8 cellular contexts compared by ENCODE assay signal in the genomic region with DNA sequence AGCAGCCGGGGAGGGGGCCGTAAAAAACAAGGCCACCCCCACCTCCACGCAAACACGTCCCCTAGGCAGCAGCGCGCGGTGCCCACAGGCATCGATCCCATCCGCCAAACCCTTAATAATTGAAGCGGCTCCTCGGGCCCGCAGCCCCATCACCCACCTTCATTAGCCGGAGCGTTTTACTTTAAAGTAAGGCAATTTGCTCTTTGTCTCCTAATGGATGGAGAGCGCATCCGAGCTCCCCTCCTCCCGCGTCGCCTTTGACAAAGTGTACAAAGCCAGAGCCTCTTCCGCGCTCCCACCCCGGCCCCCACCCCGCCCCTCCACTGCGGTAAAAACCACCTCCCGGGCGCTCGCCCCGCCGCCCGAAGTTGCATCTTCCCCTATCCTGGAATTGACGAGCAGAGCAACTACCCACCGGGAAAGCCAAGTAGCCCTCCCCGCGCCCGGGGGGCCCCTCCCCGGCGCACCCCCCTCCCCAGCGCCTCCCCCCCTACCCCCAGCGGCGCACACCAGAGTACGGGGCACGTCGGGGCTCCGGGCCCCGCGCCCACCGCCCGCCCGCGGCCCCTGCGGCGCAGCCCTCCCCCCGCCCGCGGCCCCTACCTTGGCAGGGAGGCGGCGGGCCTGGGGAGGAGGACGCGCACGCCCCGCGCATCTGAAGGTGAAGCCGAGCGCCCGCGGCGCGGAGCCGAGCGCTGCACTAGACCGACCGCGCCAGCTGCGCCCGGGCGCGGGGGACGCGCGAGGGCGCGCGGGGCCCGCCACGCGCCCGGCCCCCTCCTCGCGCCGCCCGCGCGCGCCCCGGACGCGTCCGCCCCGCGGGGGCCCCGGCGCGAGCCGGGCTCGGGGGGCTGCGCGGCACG. TPM values are rescaled to one million over a fixed set of nuclear protein-coding genes. Genes with fewer than 3 reads are reported as not detected.
DNase-seq lines count a peak whose midpoint lies in the region; ATAC-seq and TF ChIP-seq lines count a peak whose summit lies in the region.

A gene with protein sequence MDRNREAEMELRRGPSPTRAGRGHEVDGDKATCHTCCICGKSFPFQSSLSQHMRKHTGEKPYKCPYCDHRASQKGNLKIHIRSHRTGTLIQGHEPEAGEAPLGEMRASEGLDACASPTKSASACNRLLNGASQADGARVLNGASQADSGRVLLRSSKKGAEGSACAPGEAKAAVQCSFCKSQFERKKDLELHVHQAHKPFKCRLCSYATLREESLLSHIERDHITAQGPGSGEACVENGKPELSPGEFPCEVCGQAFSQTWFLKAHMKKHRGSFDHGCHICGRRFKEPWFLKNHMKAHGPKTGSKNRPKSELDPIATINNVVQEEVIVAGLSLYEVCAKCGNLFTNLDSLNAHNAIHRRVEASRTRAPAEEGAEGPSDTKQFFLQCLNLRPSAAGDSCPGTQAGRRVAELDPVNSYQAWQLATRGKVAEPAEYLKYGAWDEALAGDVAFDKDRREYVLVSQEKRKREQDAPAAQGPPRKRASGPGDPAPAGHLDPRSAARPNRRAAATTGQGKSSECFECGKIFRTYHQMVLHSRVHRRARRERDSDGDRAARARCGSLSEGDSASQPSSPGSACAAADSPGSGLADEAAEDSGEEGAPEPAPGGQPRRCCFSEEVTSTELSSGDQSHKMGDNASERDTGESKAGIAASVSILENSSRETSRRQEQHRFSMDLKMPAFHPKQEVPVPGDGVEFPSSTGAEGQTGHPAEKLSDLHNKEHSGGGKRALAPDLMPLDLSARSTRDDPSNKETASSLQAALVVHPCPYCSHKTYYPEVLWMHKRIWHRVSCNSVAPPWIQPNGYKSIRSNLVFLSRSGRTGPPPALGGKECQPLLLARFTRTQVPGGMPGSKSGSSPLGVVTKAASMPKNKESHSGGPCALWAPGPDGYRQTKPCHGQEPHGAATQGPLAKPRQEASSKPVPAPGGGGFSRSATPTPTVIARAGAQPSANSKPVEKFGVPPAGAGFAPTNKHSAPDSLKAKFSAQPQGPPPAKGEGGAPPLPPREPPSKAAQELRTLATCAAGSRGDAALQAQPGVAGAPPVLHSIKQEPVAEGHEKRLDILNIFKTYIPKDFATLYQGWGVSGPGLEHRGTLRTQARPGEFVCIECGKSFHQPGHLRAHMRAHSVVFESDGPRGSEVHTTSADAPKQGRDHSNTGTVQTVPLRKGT (minus strand): TSS at position 702 of the 863 bp plus-strand sequence. CDS start 52,188 bp downstream, outside the sequence.

- peaks cover 2% of the 10 kb centered on the region for H4K20me1 ChIP-seq in osteoblast (ENCODE audit: insufficient read depth, low read length)

- TF ChIP-seq CTCF in osteoblast (IDR thresholded peaks at IDR 0.05; ENCODE audit: extremely low read depth, low read depth, low read length): no peak

- DNase-seq in SHP77 (lab: John Stamatoyannopoulos, UW) (peak; percentile 31 to 54), SHP77 treated with DMSO at 0.1 percent for 48 hours (lab: John Stamatoyannopoulos, UW) (no peak), NCI-H1092 (lab: John Stamatoyannopoulos, UW) (peak; percentile 63), Right ventricle myocardium inferior (ENCODE audit: missing footprints) (peak; percentile 73), osteoblast (ENCODE audit: insufficient read length, low spot score, missing footprints) (peak; percentile 89), globus pallidus (ENCODE audit: low spot score) (no peak)
- DNase-seq in activated naive CD4-positive, alpha-beta T cell treated with Interleukin-2 at 50 U/mL for 16 hours: peak; percentile 11

- H3K27me3 ChIP-seq in osteoblast (ENCODE audit: insufficient read depth, low read length): no peaks in the 10 kb centered on the region

- H3K27ac ChIP-seq in osteoblast (ENCODE audit: low read depth, low read length): peak within 1 kb of the TSS; percentile 86

- intact Hi-C loops in Right ventricle myocardium inferior (cut with DNase I): loop anchor here (2.0 to 10.0 kb wide), 4 partner anchors 44 to 210 kb away; no protein-coding TSS in a partner anchor

- H3K79me2 ChIP-seq in osteoblast (ENCODE audit: insufficient read depth, low read length): peaks cover 17% of the 10 kb centered on the region

- H3K9me3 ChIP-seq in osteoblast (ENCODE audit: low read depth, low read length): no peaks in the 10 kb centered on the region

- peaks cover 17% of the 10 kb centered on the region for H3K4me1 ChIP-seq in osteoblast (ENCODE audit: insufficient read depth, low read length)

- H3K36me3 ChIP-seq in osteoblast (ENCODE audit: insufficient read depth, low read length): no peaks in the 10 kb centered on the region

- H2AFZ ChIP-seq in osteoblast (ENCODE audit: low read length): peak within 1 kb of the TSS; percentile 95

- peak within 1 kb of the TSS; percentile 91 for H3K4me3 ChIP-seq in osteoblast (ENCODE audit: insufficient read depth, low read length)

- peak within 1 kb of the TSS; percentile 100 for H3K4me2 ChIP-seq in osteoblast (ENCODE audit: insufficient read depth, low read length)

- ATAC-seq in Right ventricle myocardium inferior (no peak), GM18868 (IDR thresholded peaks at IDR 0.05; ENCODE audit: unreplicated experiment) (no peak)

RNA-seq across cellular contexts. Expression of the gene that starts here (rescaled TPM):
- total RNA-seq in Right ventricle myocardium inferior (12.3 TPM), osteoblast (16.3 and 17.7 TPM in 2 replicates)

Comparison
In these comparisons a context has a peak if more than half of its experiments do, and no peak if none do; other contexts are left out.
1. DNase-seq: peak in SHP77 (2 of 2), NCI-H1092 (single experiment), activated naive CD4-positive, alpha-beta T cell treated with Interleukin-2 at 50 U/mL for 16 hours (single experiment), Right ventricle myocardium inferior (single experiment) and osteoblast (single experiment); none in SHP77 treated with DMSO at 0.1 percent for 48 hours (single experiment) and globus pallidus (single experiment).